Comparison of ENCODE assay signal across 7 cellular contexts in genomic region chr2:28624798-28625701, GRCh38.
DNase-seq lines count a peak whose midpoint lies in the region; ATAC-seq, FAIRE-seq and TF ChIP-seq lines count a peak whose summit lies in the region.

No MANE protein-coding gene starts in this region.

- DNase-seq in SK-MEL-5 (ENCODE audit: low read depth, low spot score), result peak; percentile 20
- DNase-seq in adipocyte (ENCODE audit: low read depth), result no peak
- peak; percentile 94 for DNase-seq in kidney
- DNase-seq in stimulated activated CD4-positive, alpha-beta T cell treated with anti-CD3 and anti-CD28 coated beads, Interleukin-15, amount 100 ng/mL, for 24 hours, result peak; percentile 81
- DNase-seq in epidermal melanocyte (ENCODE audit: insufficient read length, low spot score), result no peak
- no peak for DNase-seq in NCI-H524 (lab: John Stamatoyannopoulos, UW)

- no peak for FAIRE-seq in kidney (lab: Jason Lieb, UNC)

- TF ChIP-seq CTCF in kidney (IDR thresholded peaks at IDR 0.05; ENCODE audit: borderline replicate concordance, extremely low read depth, insufficient read depth), result no peak

- no peak overlapping the region for H3K4me3 ChIP-seq in adipocyte (ENCODE audit: low read length)
- peak overlapping the region in 1 of 2 donors; percentile 11 for H3K4me3 ChIP-seq in kidney (ENCODE audit: low read length in 2 of 2)

- no peaks in the 10 kb centered on the region for H3K36me3 ChIP-seq in adipocyte (ENCODE audit: control insufficient read depth, insufficient read depth, low read length, severe bottlenecking)
- H3K36me3 ChIP-seq in kidney (ENCODE audit: control insufficient read depth in 1 of 2, insufficient read depth in 2 of 2, low read length in 2 of 2), result no peaks in the 10 kb centered on the region

- no peaks in the 10 kb centered on the region for H3K9me3 ChIP-seq in adipocyte (ENCODE audit: control insufficient read depth, low read length)
- H3K9me3 ChIP-seq in kidney (ENCODE audit: control insufficient read depth in 1 of 2, low read length in 2 of 2), result no peaks in the 10 kb centered on the region

- peak overlapping the region; percentile 14 for H3K9ac ChIP-seq in adipocyte (ENCODE audit: low read length)
- H3K9ac ChIP-seq in kidney (ENCODE audit: low read length in 2 of 2), result peak overlapping the region; percentile 45 to 71

- ATAC-seq in GM21737 (IDR thresholded peaks at IDR 0.05; ENCODE audit: unreplicated experiment), result peak; percentile 54

- in situ Hi-C loops in SK-MEL-5 (cut with HindIII; ENCODE audit: low pct_unique_long_range_greater_than_20kb, low sequenced_read_pairs), result no loop called here

- peak overlapping the region; percentile 90 to 94 for H3K27ac ChIP-seq in kidney (ENCODE audit: low read depth in 2 of 2, low read length in 2 of 2)

- intact Hi-C loops in kidney (cut with DNase I), result no loop called here

- peaks cover 39% of the 10 kb centered on the region for H3K4me1 ChIP-seq in adipocyte (ENCODE audit: control insufficient read depth, insufficient read depth, low read length)
- H3K4me1 ChIP-seq in kidney (ENCODE audit: control insufficient read depth in 1 of 2, insufficient read depth in 1 of 2, low read depth in 1 of 2, low read length in 2 of 2), result peaks cover 14 to 31% of the 10 kb centered on the region in 2 donors

- H3K27me3 ChIP-seq in adipocyte (replicated peaks; ENCODE audit: control insufficient read depth, insufficient read depth, low read length), result peaks cover 4% of the 10 kb centered on the region

Comparison
In these comparisons a context has a peak if more than half of its experiments do, and no peak if none do; other contexts are left out.
1. DNase-seq: peak in SK-MEL-5 (single experiment), kidney (single experiment) and stimulated activated CD4-positive, alpha-beta T cell treated with anti-CD3 and anti-CD28 coated beads, Interleukin-15, amount 100 ng/mL, for 24 hours (single experiment); none in adipocyte (single experiment), epidermal melanocyte (single experiment) and NCI-H524 (0 of 2).